ENCODE assay signal across 9 cellular contexts in the genomic region with DNA sequence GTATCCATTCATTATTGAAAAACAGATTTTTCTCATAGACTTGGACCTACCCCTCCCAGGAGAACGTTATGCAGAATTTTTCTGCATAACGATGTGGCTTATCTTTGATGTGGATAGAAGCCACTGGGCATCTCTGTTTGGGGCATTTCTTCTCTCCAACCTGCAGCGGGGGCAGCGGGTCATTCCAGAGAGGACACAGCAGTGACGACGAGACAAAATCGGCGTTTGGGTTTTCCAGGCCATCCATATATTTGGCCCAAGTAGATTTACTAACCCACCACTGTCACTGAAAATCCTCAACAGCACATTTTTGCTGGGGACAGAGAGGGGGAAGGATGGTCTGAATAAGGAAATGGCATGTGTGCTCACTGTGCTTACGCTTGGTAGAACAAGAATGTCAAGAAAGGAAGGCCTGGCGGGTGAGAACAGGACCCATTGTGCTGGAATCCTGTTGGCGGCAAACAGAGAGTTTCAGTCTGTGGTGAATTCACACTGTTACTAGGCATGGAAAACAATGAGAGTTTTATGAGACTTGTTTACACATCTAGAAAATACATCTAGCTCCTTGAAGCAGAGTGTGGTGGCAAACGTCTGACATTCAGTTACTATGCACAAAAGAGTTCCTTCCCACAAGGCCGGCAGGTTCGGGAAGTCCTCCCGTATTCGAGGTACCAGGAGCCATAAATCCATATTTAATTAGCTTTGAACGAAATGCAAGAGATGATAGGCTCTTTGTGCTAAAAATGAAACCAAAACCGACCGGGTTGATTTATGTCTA.
DNase-seq lines count a peak whose midpoint lies in the region; ATAC-seq and TF ChIP-seq lines count a peak whose summit lies in the region.
"Had no signal": no experiment of that assay in that cellular context is flagged by ENCODE, and none has a peak within 500 bp of the region (broad histone marks: within the 10 kb centered on the region; RNA-seq: fewer than 3 reads in every experiment).

No MANE protein-coding gene starts in this region.

- peak; percentile 63 for ATAC-seq in gastroesophageal sphincter
- ATAC-seq in omental fat pad (ENCODE audit: low FRiP score): no peak
- ATAC-seq: HCT116 had no signal

- H3K9me3 Mint-ChIP-seq in T-helper 2 cell treated with Interferon-gamma antibody and Interleukin-4, amounts not matched to agents 5 μg/mL and 100 μg/mL, for 36 hours: no peaks in the 10 kb centered on the region

- H3K27ac ChIP-seq in gastroesophageal sphincter: peak overlapping the region; percentile 89 to 99 (median 92)
- peak overlapping the region; percentile 93 for H3K27ac ChIP-seq in rectal smooth muscle tissue (ENCODE audit: low read depth, low read length)

- 14 to 47% methylated on average over 15 to 19 of the region's 19 CpGs for WGBS in gastroesophageal sphincter (ENCODE audit: low coverage in 1 of 2), 2 donors

- peak overlapping the region; percentile 81 for H3K4me3 Mint-ChIP-seq in T-helper 2 cell treated with Interferon-gamma antibody and Interleukin-4, amounts not matched to agents 5 μg/mL and 100 μg/mL, for 36 hours

- peaks cover 4% of the 10 kb centered on the region for H3K27me3 Mint-ChIP-seq in T-helper 2 cell treated with Interferon-gamma antibody and Interleukin-4, amounts not matched to agents 5 μg/mL and 100 μg/mL, for 36 hours (ENCODE audit: low read depth)

- H3K36me3 ChIP-seq in gastroesophageal sphincter (no peaks in the 10 kb centered on the region), rectal smooth muscle tissue (ENCODE audit: control insufficient read depth, insufficient read depth, low read length) (no peaks in the 10 kb centered on the region)

- DNase-seq in EH (ENCODE audit: low read depth) (peak; percentile 9), SW480 (ENCODE audit: low spot score) (no peak), DMS79 treated with DMSO at 0.1 percent for 48 hours (lab: John Stamatoyannopoulos, UW) (no peak), omental fat pad (ENCODE audit: low spot score) (no peak), NCI-H1092 treated with DMSO at 0.1 percent for 48 hours (lab: John Stamatoyannopoulos, UW) (no peak)
- no peak for DNase-seq in T-helper 2 cell treated with Interferon-gamma antibody and Interleukin-4, amounts not matched to agents 5 μg/mL and 100 μg/mL, for 36 hours (ENCODE audit: low spot score)

- H3K27ac Mint-ChIP-seq in T-helper 2 cell treated with Interferon-gamma antibody and Interleukin-4, amounts not matched to agents 5 μg/mL and 100 μg/mL, for 36 hours: peak overlapping the region; percentile 83

- TF ChIP-seq POLR2A in gastroesophageal sphincter (IDR thresholded peaks at IDR 0.05): no peak

- TF ChIP-seq CTCF in gastroesophageal sphincter (IDR thresholded peaks at IDR 0.05): no peak
- TF ChIP-seq CTCF in omental fat pad (IDR thresholded peaks at IDR 0.05): no peak

- H3K9ac ChIP-seq in rectal smooth muscle tissue (ENCODE audit: low read length): no peak overlapping the region

- H3K9me3 ChIP-seq in gastroesophageal sphincter: no peaks in the 10 kb centered on the region

- no peaks in the 10 kb centered on the region for H3K36me3 Mint-ChIP-seq in T-helper 2 cell treated with Interferon-gamma antibody and Interleukin-4, amounts not matched to agents 5 μg/mL and 100 μg/mL, for 36 hours (ENCODE audit: low read depth)

- peaks cover 15 to 67% (median 31%) of the 10 kb centered on the region in 3 donors for H3K4me1 ChIP-seq in gastroesophageal sphincter
- peaks cover 47% of the 10 kb centered on the region for H3K4me1 ChIP-seq in rectal smooth muscle tissue (ENCODE audit: control insufficient read depth, insufficient read depth, low read length)

- peak; percentile 12 for TF ChIP-seq EP300 in gastroesophageal sphincter (IDR thresholded peaks at IDR 0.05)

- H3K4me1 Mint-ChIP-seq in T-helper 2 cell treated with Interferon-gamma antibody and Interleukin-4, amounts not matched to agents 5 μg/mL and 100 μg/mL, for 36 hours (ENCODE audit: low read depth): peaks cover 49% of the 10 kb centered on the region

- H3K27me3 ChIP-seq in gastroesophageal sphincter: no peaks in the 10 kb centered on the region
- no peaks in the 10 kb centered on the region for H3K27me3 ChIP-seq in rectal smooth muscle tissue (ENCODE audit: control insufficient read depth, insufficient read depth, low read length)

- H3K4me3 ChIP-seq in gastroesophageal sphincter (peak overlapping the region; percentile 37 to 39), rectal smooth muscle tissue (ENCODE audit: low read length) (peak overlapping the region; percentile 44)
